Comparison of ENCODE assay signal across 1 cellular context in genomic region chr7:18995811-18996400, GRCh38.
TF ChIP-seq lines count a peak whose summit lies in the region.

No MANE protein-coding gene starts in this region.

TF ChIP-seq in IMR-90, 13 proteins besides CTCF, POLR2A, EP300 and RAD21:
- TF ChIP-seq MAFK (IDR thresholded peaks at IDR 0.05; ENCODE audit: low read depth, low read length) (no peak), USF2 (IDR thresholded peaks at IDR 0.05; ENCODE audit: low read depth, low read length) (no peak), NFE2L2 (IDR thresholded peaks at IDR 0.05; ENCODE audit: low read depth, low read length) (no peak), RFX5 (IDR thresholded peaks at IDR 0.05; ENCODE audit: low read depth, low read length) (no peak), FOS (IDR thresholded peaks at IDR 0.05; ENCODE audit: low read depth, low read length) (no peak), MAZ (IDR thresholded peaks at IDR 0.05; ENCODE audit: borderline replicate concordance, low read depth, low read length) (no peak), BHLHE40 (IDR thresholded peaks at IDR 0.05; ENCODE audit: low read depth, low read length) (no peak), RCOR1 (IDR thresholded peaks at IDR 0.05; ENCODE audit: insufficient replicate concordance, low read length) (no peak)
TF ChIP-seq in IMR-90: peak in this region for 0.
